7 cellular contexts compared by ENCODE assay signal in the genomic region with DNA sequence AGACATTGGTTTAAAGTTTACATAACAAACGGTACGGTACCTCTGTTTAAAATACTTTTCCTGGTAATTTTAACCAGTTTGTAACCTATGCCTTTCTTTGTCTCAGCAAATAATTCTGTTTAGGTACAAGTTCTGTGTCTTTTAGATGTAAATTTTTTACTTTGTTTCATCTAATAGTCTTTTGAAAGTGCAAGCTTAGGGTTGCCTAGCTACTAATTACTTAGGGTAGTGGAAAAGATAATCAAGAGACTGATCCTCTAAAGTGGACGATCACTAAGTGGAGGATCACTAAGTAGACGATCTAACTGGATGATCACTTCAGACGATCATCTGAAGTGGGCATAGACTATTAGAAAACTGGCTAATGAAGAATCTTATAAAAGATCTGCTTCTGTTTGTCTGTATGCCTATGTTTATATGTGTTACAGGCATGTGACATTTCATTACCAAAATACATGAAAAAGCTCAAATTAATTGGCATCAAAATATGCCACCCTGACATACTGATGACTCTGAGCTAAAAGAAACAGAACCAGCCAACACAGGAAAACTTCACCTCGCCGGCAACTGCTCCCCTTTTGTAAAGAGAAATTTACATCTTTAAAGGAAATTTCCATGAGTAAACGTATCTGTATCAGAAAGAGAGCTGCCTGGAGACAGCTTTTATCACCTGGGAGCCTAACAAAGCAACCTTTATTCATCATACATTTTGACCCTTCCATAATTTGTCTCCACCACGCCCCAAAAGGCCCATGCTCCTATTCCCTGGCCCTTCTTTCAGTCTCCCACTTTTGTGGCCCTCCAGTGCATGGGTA. TPM values are rescaled to one million over a fixed set of nuclear protein-coding genes. Genes with fewer than 3 reads are reported as not detected.
DNase-seq lines count a peak whose midpoint lies in the region; ATAC-seq and TF ChIP-seq lines count a peak whose summit lies in the region.

No MANE protein-coding gene starts in this region.

- no peaks in the 10 kb centered on the region; the same call in 1 of the 2 replicates for H3K36me3 ChIP-seq in HAP-1 (replicated peaks)
- H3K36me3 ChIP-seq in SJCRH30: no peaks in the 10 kb centered on the region; the same call in 1 of the 2 replicates

- no peak for TF ChIP-seq CTCF in fibroblast of pulmonary artery (IDR thresholded peaks at IDR 0.05; ENCODE audit: low read length, missing control alignments)
- no peak for TF ChIP-seq CTCF in retinal pigment epithelial cell (conservative IDR thresholded peaks at IDR 0.05; ENCODE audit: low read depth, low read length)

- no peak for TF ChIP-seq POLR2A in GM18505 (IDR thresholded peaks at IDR 0.05; ENCODE audit: borderline replicate concordance, extremely low read depth, insufficient read depth, insufficient read length)

- DNase-seq in HAP-1 (ENCODE audit: low spot score in 2 of 2) (peak; percentile 81 to 95), SJCRH30 (peak in 1 of 2 experiments; percentile 12), fibroblast of pulmonary artery (ENCODE audit: low read depth) (no peak), retinal pigment epithelial cell (ENCODE audit: low read depth) (no peak), C1 segment of cervical spinal cord (lab: John Stamatoyannopoulos, UW) (no peak), OCI-M2 (lab: John Stamatoyannopoulos, UW; ENCODE audit: unreplicated experiment) (no peak)

- H3K27ac ChIP-seq in SJCRH30: peak overlapping the region; percentile 69

- H3K4me3 ChIP-seq in HAP-1 (peak overlapping the region; percentile 66), SJCRH30 (peak overlapping the region; percentile 72), fibroblast of pulmonary artery (replicated peaks; ENCODE audit: low read depth, low read length) (peak overlapping the region; percentile 82), retinal pigment epithelial cell (ENCODE audit: low read length) (peak overlapping the region; percentile 77)

- no peak for ATAC-seq in GM18505 (IDR thresholded peaks at IDR 0.05; ENCODE audit: unreplicated experiment)

- H3K9me3 ChIP-seq in HAP-1 (peaks cover 6% of the 10 kb centered on the region), SJCRH30 (replicated peaks) (peaks cover 6% of the 10 kb centered on the region)

- no peaks in the 10 kb centered on the region for H3K27me3 ChIP-seq in HAP-1 (ENCODE audit: low read depth)
- H3K27me3 ChIP-seq in SJCRH30: no peaks in the 10 kb centered on the region

- H3K4me1 ChIP-seq in HAP-1 (peaks cover 16% of the 10 kb centered on the region), SJCRH30 (peaks cover 4% of the 10 kb centered on the region; the same call in 1 of the 2 replicates)

- in situ Hi-C loops in HAP-1 (cut with MboI; ENCODE audit: low sequenced_read_pairs): no loop called here

RNA-seq across cellular contexts. Expression of a gene that starts 15.9 kb away (rescaled TPM):
- 61.8 and 73.5 TPM in 2 replicates for total RNA-seq in SJCRH30 (2014; rRNA removed; shearing (Covaris generic))

RNA-seq across cellular contexts. Expression of a gene that starts 49.8 kb away (rescaled TPM):
- 50.7 and 51.4 TPM in 2 replicates for total RNA-seq in SJCRH30 (2014; rRNA removed; shearing (Covaris generic))

Comparison
In these comparisons a context has a peak if more than half of its experiments do, and no peak if none do; other contexts are left out.
1. DNase-seq: peak in HAP-1 (2 of 2); none in fibroblast of pulmonary artery (single experiment), retinal pigment epithelial cell (single experiment), C1 segment of cervical spinal cord (0 of 14) and OCI-M2 (single experiment).
2. Peak in every context shown above with its lines, with median percentiles within 50 percentile points of each other: H3K4me3 ChIP-seq.